ENCODE assay signal across 8 cellular contexts in genomic region chr21:44793269-44794030, GRCh38. TPM values are rescaled to one million over a fixed set of nuclear protein-coding genes. Genes with fewer than 3 reads are reported as not detected.
DNase-seq lines count a peak whose midpoint lies in the region; ATAC-seq and TF ChIP-seq lines count a peak whose summit lies in the region.

No MANE protein-coding gene starts in this region.

- peaks cover 69% of the 10 kb centered on the region for H3K36me3 ChIP-seq in DOHH2 (ENCODE audit: control insufficient read depth, low read length)

- H3K79me2 ChIP-seq in DOHH2 (ENCODE audit: control insufficient read depth, low read length): peaks cover 100% of the 10 kb centered on the region

- H3K27ac ChIP-seq in DOHH2 (ENCODE audit: low read depth, low read length): no peak overlapping the region

- peaks cover 51% of the 10 kb centered on the region for H3K4me1 ChIP-seq in DOHH2 (ENCODE audit: control insufficient read depth, low read length)

- H3K9me3 ChIP-seq in DOHH2 (ENCODE audit: control insufficient read depth, insufficient read depth, low read length): no peaks in the 10 kb centered on the region

- no peak overlapping the region for H3K4me3 ChIP-seq in DOHH2 (ENCODE audit: low read length)

- ATAC-seq in HG02588 (IDR thresholded peaks at IDR 0.05; ENCODE audit: unreplicated experiment) (peak; percentile 58), GM21526 (IDR thresholded peaks at IDR 0.05; ENCODE audit: low FRiP score, unreplicated experiment) (no peak)
- ATAC-seq in activated CD4-positive, CD25-positive, alpha-beta regulatory T cell treated with anti-CD3 and anti-CD28 coated beads, Interleukin-2, amount 50 U/mL, for 24 hours: peak; percentile 83 to 88

- no peaks in the 10 kb centered on the region for H3K27me3 ChIP-seq in DOHH2 (ENCODE audit: control insufficient read depth, low read length)

- DNase-seq in NCI-H2227 treated with DMSO at 0.1 percent for 48 hours (lab: John Stamatoyannopoulos, UW) (peak; percentile 79), ecto neural progenitor cell (ENCODE audit: low spot score) (peak; percentile 78), lung microvascular endothelial cell (ENCODE audit: low read depth in 2 of 2) (peak; percentile 66 to 80), superior temporal gyrus (ENCODE audit: extremely low spot score) (peak; percentile 78)

- H3K4me2 ChIP-seq in DOHH2 (ENCODE audit: low read length): peak overlapping the region; percentile 22

- no peaks in the 10 kb centered on the region for H3K9me2 ChIP-seq in DOHH2 (replicated peaks; ENCODE audit: control insufficient read depth, low read length)

- peak; percentile 79 for TF ChIP-seq CTCF in DOHH2 (IDR thresholded peaks at IDR 0.05; ENCODE audit: low read depth, low read length, poor library complexity, severe bottlenecking)

- peaks cover 13% of the 10 kb centered on the region for H3F3A ChIP-seq in DOHH2 (ENCODE audit: control insufficient read depth, insufficient read depth)

- H4K20me1 ChIP-seq in DOHH2 (ENCODE audit: control insufficient read depth, insufficient read depth, low read depth, low read length): peaks cover 40% of the 10 kb centered on the region

RNA-seq across cellular contexts. Expression of gene UBE2G2, which starts 8.2 kb away (rescaled TPM):
- 73.9 and 92.3 TPM in 2 replicates for total RNA-seq in lung microvascular endothelial cell

RNA-seq across cellular contexts. Expression of gene SUMO3, which starts 24.4 kb away (rescaled TPM):
- total RNA-seq in lung microvascular endothelial cell: 68.7 and 70.0 TPM in 2 replicates
